ENCODE assay signal across 8 cellular contexts in genomic region chr19:45885556-45886426, GRCh38. TPM values are rescaled to one million over a fixed set of nuclear protein-coding genes. Genes with fewer than 3 reads are reported as not detected.
DNase-seq lines count a peak whose midpoint lies in the region; ATAC-seq and TF ChIP-seq lines count a peak whose summit lies in the region.

TSS of gene IRF2BP1 (minus strand) at chr19:45886141. CDS start at chr19:45885774, 367 bp downstream.

- peak; percentile 34 for ATAC-seq in GM21825 (IDR thresholded peaks at IDR 0.05; ENCODE audit: unreplicated experiment)
- ATAC-seq in naive thymus-derived CD8-positive, alpha-beta T cell: peak; percentile 78 to 80
- peak; percentile 87 for ATAC-seq in stimulated activated memory B cell treated with anti-CD40 and anti-IgM and Interleukin-4, amounts not matched to agents 10 μg/mL and 1 μg/mL and 100 μg/mL, for 72 hours

- no peaks in the 10 kb centered on the region for H3K27me3 Mint-ChIP-seq in naive thymus-derived CD8-positive, alpha-beta T cell
- peaks cover 11% of the 10 kb centered on the region for H3K27me3 Mint-ChIP-seq in stimulated activated memory B cell treated with anti-CD40 and anti-IgM and Interleukin-4, amounts not matched to agents 10 μg/mL and 1 μg/mL and 100 μg/mL, for 72 hours

- H3K9ac ChIP-seq in fibroblast of lung (ENCODE audit: insufficient read depth, low read length): peak within 1 kb of the TSS; percentile 80

- no peak for TF ChIP-seq CTCF in LNCaP clone FGC (IDR thresholded peaks at IDR 0.05; ENCODE audit: control insufficient read depth, extremely low read depth, insufficient read depth)
- TF ChIP-seq CTCF in RWPE1 (conservative IDR thresholded peaks at IDR 0.05; ENCODE audit: low read depth): no peak
- no peak for TF ChIP-seq CTCF in fibroblast of lung (conservative IDR thresholded peaks at IDR 0.05 in 1 of 2, IDR thresholded peaks at IDR 0.05 in 1 of 2; ENCODE audit: low read depth in 1 of 2, low read length in 2 of 2)

- H3K4me1 Mint-ChIP-seq in naive thymus-derived CD8-positive, alpha-beta T cell: peaks cover 18 to 31% (median 28%) of the 10 kb centered on the region in 4 donors
- H3K4me1 Mint-ChIP-seq in stimulated activated memory B cell treated with anti-CD40 and anti-IgM and Interleukin-4, amounts not matched to agents 10 μg/mL and 1 μg/mL and 100 μg/mL, for 72 hours: peaks cover 37% of the 10 kb centered on the region

- H3K36me3 Mint-ChIP-seq in naive thymus-derived CD8-positive, alpha-beta T cell: peaks cover 0 to 4% (median 0%) of the 10 kb centered on the region in 3 donors
- H3K36me3 Mint-ChIP-seq in stimulated activated memory B cell treated with anti-CD40 and anti-IgM and Interleukin-4, amounts not matched to agents 10 μg/mL and 1 μg/mL and 100 μg/mL, for 72 hours: peaks cover 24% of the 10 kb centered on the region

- H3K9me3 Mint-ChIP-seq in naive thymus-derived CD8-positive, alpha-beta T cell: peaks cover 0 to 2% (median 0%) of the 10 kb centered on the region in 9 donors
- H3K9me3 Mint-ChIP-seq in stimulated activated memory B cell treated with anti-CD40 and anti-IgM and Interleukin-4, amounts not matched to agents 10 μg/mL and 1 μg/mL and 100 μg/mL, for 72 hours: no peaks in the 10 kb centered on the region

- H3K27ac ChIP-seq in RWPE1 (peak within 1 kb of the TSS; percentile 93), fibroblast of lung (ENCODE audit: insufficient read depth, low read length) (peak within 1 kb of the TSS; percentile 92)

- DNase-seq in DMS153 treated with DMSO at 0.1 percent for 48 hours (lab: John Stamatoyannopoulos, UW; ENCODE audit: unreplicated experiment) (peak; percentile 75), LNCaP clone FGC (ENCODE audit: low read depth) (no peak), RWPE1 (ENCODE audit: low spot score) (peak; percentile 91), fibroblast of lung (ENCODE audit: low read depth in 2 of 2) (peak; percentile 91 to 93)
- peak; percentile 78 to 81 for DNase-seq in activated T-helper 1 cell treated with anti-CD3 and anti-CD28 coated beads, Interleukin-2, amount 50 U/mL, for 16 hours (ENCODE audit: low read depth in 1 of 2, low spot score in 1 of 2)
- peak; percentile 78 to 95 (median 90) for DNase-seq in naive thymus-derived CD8-positive, alpha-beta T cell

- POLR2A ChIA-PET in RWPE1 (lab: Yijun Ruan, JAX; ENCODE audit: low non-redundant PET): interaction anchor here (0.7 to 0.8 kb wide), 2 partner anchors 17 to 61 kb away, joined by 3 read pairs; partner anchors contain the start of gene MYPOP
- POLR2A ChIA-PET in naive thymus-derived CD8-positive, alpha-beta T cell (lab: Charles Lee): interaction anchor here (0.6 to 3.9 kb wide), 11 partner anchors 16 to 155 kb away, joined by 3 to 46 read pairs (median 6); partner anchors contain the start of genes FOXA3, MYPOP, SIX5 and SYMPK

- H2AFZ ChIP-seq in fibroblast of lung (ENCODE audit: low read length): peak within 1 kb of the TSS; percentile 67

- peaks cover 8% of the 10 kb centered on the region for H3K36me3 ChIP-seq in fibroblast of lung (ENCODE audit: control insufficient read depth, insufficient read depth, low read length)

- H3K27me3 ChIP-seq in fibroblast of lung (ENCODE audit: control insufficient read depth, insufficient read depth, low read length): no peaks in the 10 kb centered on the region

- no peaks in the 10 kb centered on the region for H3K9me3 ChIP-seq in fibroblast of lung (ENCODE audit: control insufficient read depth, insufficient read depth, low read depth, low read length)

- peaks cover 10% of the 10 kb centered on the region for H3K79me2 ChIP-seq in fibroblast of lung (ENCODE audit: control insufficient read depth, insufficient read depth, low read length)

- peak within 1 kb of the TSS; percentile 51 for H3K4me3 ChIP-seq in LNCaP clone FGC (ENCODE audit: low read depth, low read length)
- peak within 1 kb of the TSS; percentile 38 to 85 (median 68) for H3K4me3 ChIP-seq in fibroblast of lung (replicated peaks in 1 of 4; ENCODE audit: control extremely low read depth in 1 of 4, insufficient read depth in 1 of 4, low read depth in 3 of 4, low read length in 4 of 4)

- H4K20me1 ChIP-seq in fibroblast of lung (ENCODE audit: control insufficient read depth, extremely low read depth, insufficient read depth, low read length): no peaks in the 10 kb centered on the region

- H3K4me3 Mint-ChIP-seq in naive thymus-derived CD8-positive, alpha-beta T cell: peak within 1 kb of the TSS; percentile 91 to 99 (median 98)
- peak within 1 kb of the TSS; percentile 95 for H3K4me3 Mint-ChIP-seq in stimulated activated memory B cell treated with anti-CD40 and anti-IgM and Interleukin-4, amounts not matched to agents 10 μg/mL and 1 μg/mL and 100 μg/mL, for 72 hours

- peak within 1 kb of the TSS; percentile 95 to 100 (median 98) for H3K27ac Mint-ChIP-seq in naive thymus-derived CD8-positive, alpha-beta T cell
- peak within 1 kb of the TSS; percentile 84 for H3K27ac Mint-ChIP-seq in stimulated activated memory B cell treated with anti-CD40 and anti-IgM and Interleukin-4, amounts not matched to agents 10 μg/mL and 1 μg/mL and 100 μg/mL, for 72 hours

- CTCF ChIA-PET in RWPE1 (lab: Yijun Ruan, JAX): interaction anchor here (0.6 to 1.1 kb wide), 6 partner anchors 68 to 1302 kb away, joined by 3 to 5 read pairs (median 4); no protein-coding TSS in a partner anchor

- peaks cover 5% of the 10 kb centered on the region for H3K4me1 ChIP-seq in fibroblast of lung (ENCODE audit: control insufficient read depth, extremely low read depth, insufficient read depth, low read length)

- peak within 1 kb of the TSS; percentile 95 for H3K4me2 ChIP-seq in fibroblast of lung (ENCODE audit: extremely low read depth, insufficient read depth, low read length)

RNA-seq across cellular contexts. Expression of gene IRF2BP1, which starts in this region (rescaled TPM):
- 22.9 and 23.1 TPM in 2 replicates for total RNA-seq in fibroblast of lung
- polyA plus RNA-seq in fibroblast of lung: 3.6 and 4.0 TPM in 2 replicates
- 10.6 and 12.5 TPM in 2 replicates for polyA plus RNA-seq in fibroblast of lung (2012)
- 6.4 and 6.8 TPM in 2 replicates for polyA minus RNA-seq in fibroblast of lung (ENCODE audit: low replicate concordance)
- total RNA-seq in naive thymus-derived CD8-positive, alpha-beta T cell: 10 to 100 TPM; 32.9 to 33.8 TPM
- 1 to 10 TPM; 7.0 to 9.1 (median 7.6) TPM for polyA plus RNA-seq in naive thymus-derived CD8-positive, alpha-beta T cell

Comparison
In these comparisons a context has a peak if more than half of its experiments do, and no peak if none do; other contexts are left out.
1. ATAC-seq: peak in every context shown above with its lines; median percentile 87 in stimulated activated memory B cell treated with anti-CD40 and anti-IgM and Interleukin-4, amounts not matched to agents 10 μg/mL and 1 μg/mL and 100 μg/mL, for 72 hours; 79 in naive thymus-derived CD8-positive, alpha-beta T cell; 34 in GM21825.